17 cellular contexts compared by ENCODE assay signal in genomic region chr5:77418601-77419591, GRCh38.
A peak's percentile ranks its signal among the peaks of the same experiment; 100 is the strongest.
DNase-seq lines count a peak whose midpoint lies in the region; ATAC-seq and TF ChIP-seq lines count a peak whose summit lies in the region.
"Had no signal": no experiment of that assay in that cellular context is flagged by ENCODE, and none has a peak within 500 bp of the region (broad histone marks: within the 10 kb centered on the region; RNA-seq: fewer than 3 reads in every experiment).

No MANE protein-coding gene starts in this region.

- in situ Hi-C loops in brain microvascular endothelial cell (cut with HindIII; ENCODE audit: low pct_ligation_motif_present, low sequenced_read_pairs), result no loop called here

- H3K4me3 ChIP-seq in brain microvascular endothelial cell (ENCODE audit: low read depth, low read length), result no peak overlapping the region
- H3K4me3 ChIP-seq in hepatocyte, result no peak overlapping the region
- H3K4me3 ChIP-seq: K562 had no signal

- no peaks in the 10 kb centered on the region for H4K20me1 ChIP-seq in hepatocyte (ENCODE audit: insufficient read depth, poor library complexity, severe bottlenecking)

- no peaks in the 10 kb centered on the region for H3K79me2 ChIP-seq in hepatocyte

- H3K36me3 Mint-ChIP-seq in HFFc6 (ENCODE audit: low read depth), result peaks cover 11% of the 10 kb centered on the region
- peaks cover 3% of the 10 kb centered on the region for H3K36me3 Mint-ChIP-seq in stimulated activated memory B cell treated with anti-CD40 and anti-IgM and Interleukin-4, amounts not matched to agents 10 μg/mL and 1 μg/mL and 100 μg/mL, for 72 hours

- H3K27ac ChIP-seq in brain microvascular endothelial cell, result peak overlapping the region; percentile 48
- peak overlapping the region; percentile 76 for H3K27ac ChIP-seq in hepatocyte
- H3K27ac ChIP-seq in substantia nigra (ENCODE audit: low read depth, low read length, poor library complexity, severe bottlenecking), result peak overlapping the region; percentile 18

- peaks cover 30% of the 10 kb centered on the region for H3K27me3 Mint-ChIP-seq in HFFc6 (ENCODE audit: insufficient read depth)
- H3K27me3 Mint-ChIP-seq in stimulated activated memory B cell treated with anti-CD40 and anti-IgM and Interleukin-4, amounts not matched to agents 10 μg/mL and 1 μg/mL and 100 μg/mL, for 72 hours, result peaks cover 9% of the 10 kb centered on the region
- H3K27me3 Mint-ChIP-seq: activated CD4-positive, alpha-beta memory T cell treated with anti-CD3 and anti-CD28 coated beads, Interleukin-2, amount 10 ng/mL, durations not matched to agents 7 days and 5 days had no signal

- H3K4me2 ChIP-seq in hepatocyte, result no peak overlapping the region

- no peaks in the 10 kb centered on the region for H3K9me3 ChIP-seq in hepatocyte (ENCODE audit: low read depth)

- peaks cover 4% of the 10 kb centered on the region; the same call in 1 of the 2 replicates for H3K9me3 Mint-ChIP-seq in HFFc6
- H3K9me3 Mint-ChIP-seq in stimulated activated memory B cell treated with anti-CD40 and anti-IgM and Interleukin-4, amounts not matched to agents 10 μg/mL and 1 μg/mL and 100 μg/mL, for 72 hours, result no peaks in the 10 kb centered on the region
- H3K9me3 Mint-ChIP-seq: activated CD4-positive, alpha-beta memory T cell treated with anti-CD3 and anti-CD28 coated beads, Interleukin-2, amount 10 ng/mL, durations not matched to agents 7 days and 5 days; activated naive CD8-positive, alpha-beta T cell treated with anti-CD3 and anti-CD28 coated beads, Interleukin-2, amount 50 U/mL, for 24 hours; neural crest cell had no signal

- no peaks in the 10 kb centered on the region for H3K9me2 ChIP-seq in hepatocyte (replicated peaks; ENCODE audit: insufficient read depth)

- no peaks in the 10 kb centered on the region for H3K36me3 ChIP-seq in brain microvascular endothelial cell (replicated peaks)
- H3K36me3 ChIP-seq in hepatocyte (replicated peaks; ENCODE audit: insufficient read depth, low read depth), result no peaks in the 10 kb centered on the region

- H3K27me3 ChIP-seq in brain microvascular endothelial cell (replicated peaks) (no peaks in the 10 kb centered on the region), hepatocyte (no peaks in the 10 kb centered on the region)

- H3K4me3 Mint-ChIP-seq in HFFc6, result peak overlapping the region; percentile 24; the same call in 1 of the 2 replicates
- no peak overlapping the region for H3K4me3 Mint-ChIP-seq in stimulated activated memory B cell treated with anti-CD40 and anti-IgM and Interleukin-4, amounts not matched to agents 10 μg/mL and 1 μg/mL and 100 μg/mL, for 72 hours
- H3K4me3 Mint-ChIP-seq: activated CD4-positive, alpha-beta memory T cell treated with anti-CD3 and anti-CD28 coated beads, Interleukin-2, amount 10 ng/mL, durations not matched to agents 7 days and 5 days; activated naive CD8-positive, alpha-beta T cell treated with anti-CD3 and anti-CD28 coated beads, Interleukin-2, amount 50 U/mL, for 24 hours; activated T-helper 1 cell treated with anti-CD3 and anti-CD28 coated beads, Interleukin-12 subunit alpha, Interleukin-12 subunit beta, Interleukin-2, Interleukin-4 antibody, amounts not matched to agents 30 ng/mL and 10 ng/mL and 1 ng/mL, durations not matched to agents 14 hours and 24 hours and 36 hours; neural crest cell had no signal

- no peak overlapping the region for H2AFZ ChIP-seq in hepatocyte

- TF ChIP-seq CTCF in HFFc6 (IDR thresholded peaks at IDR 0.05) (no peak), brain microvascular endothelial cell (IDR thresholded peaks at IDR 0.05; ENCODE audit: low read depth, low read length, missing control alignments) (no peak), hepatocyte (IDR thresholded peaks at IDR 0.05; ENCODE audit: poor library complexity) (no peak)

- H3K4me1 Mint-ChIP-seq in HFFc6 (ENCODE audit: low read depth), result peaks cover 24% of the 10 kb centered on the region
- no peaks in the 10 kb centered on the region for H3K4me1 Mint-ChIP-seq in stimulated activated memory B cell treated with anti-CD40 and anti-IgM and Interleukin-4, amounts not matched to agents 10 μg/mL and 1 μg/mL and 100 μg/mL, for 72 hours
- H3K4me1 Mint-ChIP-seq: activated naive CD8-positive, alpha-beta T cell treated with anti-CD3 and anti-CD28 coated beads, Interleukin-2, amount 50 U/mL, for 24 hours; neural crest cell had no signal

- 81% methylated on average over 13 of the region's 13 CpGs for WGBS in hepatocyte (ENCODE audit: low lambda C conversion rate, missing lambda C conversion rate)

- no peak overlapping the region for H3K27ac Mint-ChIP-seq in HFFc6
- H3K27ac Mint-ChIP-seq in stimulated activated memory B cell treated with anti-CD40 and anti-IgM and Interleukin-4, amounts not matched to agents 10 μg/mL and 1 μg/mL and 100 μg/mL, for 72 hours, result no peak overlapping the region
- H3K27ac Mint-ChIP-seq: activated CD4-positive, alpha-beta memory T cell treated with anti-CD3 and anti-CD28 coated beads, Interleukin-2, amount 10 ng/mL, durations not matched to agents 7 days and 5 days; activated naive CD8-positive, alpha-beta T cell treated with anti-CD3 and anti-CD28 coated beads, Interleukin-2, amount 50 U/mL, for 24 hours; activated T-helper 1 cell treated with anti-CD3 and anti-CD28 coated beads, Interleukin-12 subunit alpha, Interleukin-12 subunit beta, Interleukin-2, Interleukin-4 antibody, amounts not matched to agents 30 ng/mL and 10 ng/mL and 1 ng/mL, durations not matched to agents 14 hours and 24 hours and 36 hours had no signal

- DNase-seq in HFFc6, result no peak
- DNase-seq in brain microvascular endothelial cell, result peak; percentile 33
- DNase-seq in hepatocyte (ENCODE audit: low spot score), result no peak
- no peak for DNase-seq in substantia nigra (lab: John Stamatoyannopoulos, UW)
- DNase-seq in SHP77 treated with DMSO at 0.1 percent for 48 hours (lab: John Stamatoyannopoulos, UW), result no peak
- DNase-seq: activated CD4-positive, alpha-beta memory T cell treated with anti-CD3 and anti-CD28 coated beads, Interleukin-2, amount 10 ng/mL, durations not matched to agents 7 days and 5 days; activated naive CD8-positive, alpha-beta T cell treated with anti-CD3 and anti-CD28 coated beads, Interleukin-2, amount 50 U/mL, for 24 hours; NCI-H1417; NCI-H446; stimulated activated CD4-positive, alpha-beta T cell treated with anti-CD3 and anti-CD28 coated beads, Interleukin-4, amount 100 ng/mL, for 4 hours had no signal

- ATAC-seq in stimulated activated memory B cell treated with anti-CD40 and anti-IgM and Interleukin-4, amounts not matched to agents 10 μg/mL and 1 μg/mL and 100 μg/mL, for 72 hours, result no peak
- no peak for ATAC-seq in GM19467 (IDR thresholded peaks at IDR 0.05; ENCODE audit: unreplicated experiment)
- ATAC-seq: activated naive CD8-positive, alpha-beta T cell treated with anti-CD3 and anti-CD28 coated beads, Interleukin-2, amount 50 U/mL, for 24 hours; HCT116; sciatic nerve had no signal

- H3K4me1 ChIP-seq in hepatocyte (ENCODE audit: insufficient read depth), result peaks cover 16% of the 10 kb centered on the region

Comparison
In these comparisons a context has a peak if more than half of its experiments do, and no peak if none do; other contexts are left out.
1. H3K27ac ChIP-seq: peak in every context shown above with its lines; median percentile 76 in hepatocyte; 48 in brain microvascular endothelial cell; 18 in substantia nigra.